ENCODE assay signal across 8 cellular contexts in the genomic region with DNA sequence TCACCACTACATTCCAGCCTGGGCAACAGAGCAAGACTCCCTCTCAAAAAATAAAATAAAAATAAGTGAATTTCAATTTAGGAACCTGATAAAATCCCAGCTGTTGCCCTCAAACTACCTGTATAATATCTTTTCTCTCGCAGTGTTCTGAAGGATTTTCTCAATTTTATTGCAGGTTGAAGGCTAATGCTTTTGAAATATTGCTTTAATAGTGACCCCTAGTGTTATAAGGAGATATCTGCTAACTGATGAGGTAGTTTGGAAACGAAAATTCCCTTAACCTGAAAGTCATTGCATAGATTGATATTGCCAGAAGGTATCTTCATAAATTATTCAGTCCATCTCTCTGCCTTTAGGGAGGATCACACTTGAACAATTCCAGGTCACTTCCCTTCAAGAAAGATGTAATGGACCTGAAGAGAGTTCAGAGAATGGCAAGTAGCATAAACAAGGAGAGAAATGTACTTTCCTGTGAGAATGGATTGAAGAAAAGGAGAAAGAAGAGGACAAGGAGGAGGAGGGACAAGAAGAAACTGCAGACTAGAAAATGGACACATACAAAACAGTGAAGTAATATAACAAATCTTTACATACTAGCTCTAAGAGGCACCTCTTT. TPM values are rescaled to one million over a fixed set of nuclear protein-coding genes. Genes with fewer than 3 reads are reported as not detected.
A peak's percentile ranks its signal among the peaks of the same experiment; 100 is the strongest.
DNase-seq lines count a peak whose midpoint lies in the region; ATAC-seq, FAIRE-seq and TF ChIP-seq lines count a peak whose summit lies in the region.

No MANE protein-coding gene starts in this region.

- H3K4me3 Mint-ChIP-seq in stimulated activated naive B cell treated with anti-CD40 and anti-IgM and Interleukin-4, amounts not matched to agents 10 μg/mL and 1 μg/mL and 100 μg/mL, for 72 hours, result no peak overlapping the region

- FAIRE-seq in frontal cortex (lab: Jason Lieb, UNC), result peak; percentile 39

- H3K9me3 Mint-ChIP-seq in stimulated activated naive B cell treated with anti-CD40 and anti-IgM and Interleukin-4, amounts not matched to agents 10 μg/mL and 1 μg/mL and 100 μg/mL, for 72 hours, result no peaks in the 10 kb centered on the region

- DNase-seq in DMS79 (lab: John Stamatoyannopoulos, UW) (peak; percentile 1), HT1080 (ENCODE audit: low read depth) (peak; percentile 38), frontal cortex (ENCODE audit: low spot score in 2 of 2) (peak in 1 of 2 donors; percentile 22), KG1 (lab: John Stamatoyannopoulos, UW) (no peak)
- DNase-seq in stimulated activated naive B cell treated with anti-CD40 and anti-IgM and Interleukin-4, amounts not matched to agents 10 μg/mL and 1 μg/mL and 100 μg/mL, for 72 hours, result no peak

- ATAC-seq in SK-N-SH treated with all-trans-retinoic acid at 6 μM for 48 hours (peak; percentile 81), HG03457 (IDR thresholded peaks at IDR 0.05; ENCODE audit: unreplicated experiment) (no peak), HG03521 (IDR thresholded peaks at IDR 0.05; ENCODE audit: unreplicated experiment) (no peak)
- peak; percentile 52 to 63 for ATAC-seq in stimulated activated naive B cell treated with anti-CD40 and anti-IgM and Interleukin-4, amounts not matched to agents 10 μg/mL and 1 μg/mL and 100 μg/mL, for 72 hours (replicated peaks)

- H3K4me1 Mint-ChIP-seq in stimulated activated naive B cell treated with anti-CD40 and anti-IgM and Interleukin-4, amounts not matched to agents 10 μg/mL and 1 μg/mL and 100 μg/mL, for 72 hours, result peaks cover 15 to 16% of the 10 kb centered on the region in 2 donors

- H3K27me3 Mint-ChIP-seq in stimulated activated naive B cell treated with anti-CD40 and anti-IgM and Interleukin-4, amounts not matched to agents 10 μg/mL and 1 μg/mL and 100 μg/mL, for 72 hours, result peaks cover 3 to 5% of the 10 kb centered on the region in 2 donors

- H3K27ac Mint-ChIP-seq in stimulated activated naive B cell treated with anti-CD40 and anti-IgM and Interleukin-4, amounts not matched to agents 10 μg/mL and 1 μg/mL and 100 μg/mL, for 72 hours, result no peak overlapping the region

- H3K36me3 Mint-ChIP-seq in stimulated activated naive B cell treated with anti-CD40 and anti-IgM and Interleukin-4, amounts not matched to agents 10 μg/mL and 1 μg/mL and 100 μg/mL, for 72 hours, result no peaks in the 10 kb centered on the region

TF ChIP-seq in SK-N-SH treated with all-trans-retinoic acid at 6 μM for 48 hours, 23 proteins besides CTCF, POLR2A, EP300 and RAD21:
- TF ChIP-seq ZFP30 (CRISPR knock-in tag; IDR thresholded peaks at IDR 0.05) (no peak), RARB (CRISPR knock-in tag; IDR thresholded peaks at IDR 0.05) (no peak), ZFP3 (CRISPR knock-in tag; IDR thresholded peaks at IDR 0.05) (no peak), GLIS3 (CRISPR knock-in tag; IDR thresholded peaks at IDR 0.05) (no peak), PPARA (CRISPR knock-in tag; IDR thresholded peaks at IDR 0.05; ENCODE audit: borderline replicate concordance) (no peak), SNAI2 (CRISPR knock-in tag; IDR thresholded peaks at IDR 0.05) (no peak), CSDC2 (CRISPR knock-in tag; IDR thresholded peaks at IDR 0.05) (no peak), ESRRG (CRISPR knock-in tag; IDR thresholded peaks at IDR 0.05) (no peak), ISL1 (CRISPR knock-in tag; IDR thresholded peaks at IDR 0.05) (no peak), ZNF70 (CRISPR knock-in tag; IDR thresholded peaks at IDR 0.05) (no peak), TCF4 (CRISPR knock-in tag; IDR thresholded peaks at IDR 0.05; ENCODE audit: borderline replicate concordance) (no peak), OSR1 (CRISPR knock-in tag; IDR thresholded peaks at IDR 0.05) (no peak), BACH2 (CRISPR knock-in tag; IDR thresholded peaks at IDR 0.05; ENCODE audit: borderline replicate concordance) (no peak), TOX (CRISPR knock-in tag; IDR thresholded peaks at IDR 0.05; ENCODE audit: borderline replicate concordance) (no peak), ZNF565 (CRISPR knock-in tag; conservative IDR thresholded peaks at IDR 0.05; ENCODE audit: low read depth) (no peak), ARNTL (CRISPR knock-in tag; IDR thresholded peaks at IDR 0.05; ENCODE audit: borderline replicate concordance, low read depth) (no peak)
- TF ChIP-seq, protein P1, sequence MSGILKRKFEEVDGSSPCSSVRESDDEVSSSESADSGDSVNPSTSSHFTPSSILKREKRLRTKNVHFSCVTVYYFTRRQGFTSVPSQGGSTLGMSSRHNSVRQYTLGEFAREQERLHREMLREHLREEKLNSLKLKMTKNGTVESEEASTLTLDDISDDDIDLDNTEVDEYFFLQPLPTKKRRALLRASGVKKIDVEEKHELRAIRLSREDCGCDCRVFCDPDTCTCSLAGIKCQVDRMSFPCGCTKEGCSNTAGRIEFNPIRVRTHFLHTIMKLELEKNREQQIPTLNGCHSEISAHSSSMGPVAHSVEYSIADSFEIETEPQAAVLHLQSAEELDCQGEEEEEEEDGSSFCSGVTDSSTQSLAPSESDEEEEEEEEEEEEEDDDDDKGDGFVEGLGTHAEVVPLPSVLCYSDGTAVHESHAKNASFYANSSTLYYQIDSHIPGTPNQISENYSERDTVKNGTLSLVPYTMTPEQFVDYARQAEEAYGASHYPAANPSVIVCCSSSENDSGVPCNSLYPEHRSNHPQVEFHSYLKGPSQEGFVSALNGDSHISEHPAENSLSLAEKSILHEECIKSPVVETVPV (CRISPR knock-in tag; IDR thresholded peaks at IDR 0.05), result no peak
- TF ChIP-seq, protein P2, sequence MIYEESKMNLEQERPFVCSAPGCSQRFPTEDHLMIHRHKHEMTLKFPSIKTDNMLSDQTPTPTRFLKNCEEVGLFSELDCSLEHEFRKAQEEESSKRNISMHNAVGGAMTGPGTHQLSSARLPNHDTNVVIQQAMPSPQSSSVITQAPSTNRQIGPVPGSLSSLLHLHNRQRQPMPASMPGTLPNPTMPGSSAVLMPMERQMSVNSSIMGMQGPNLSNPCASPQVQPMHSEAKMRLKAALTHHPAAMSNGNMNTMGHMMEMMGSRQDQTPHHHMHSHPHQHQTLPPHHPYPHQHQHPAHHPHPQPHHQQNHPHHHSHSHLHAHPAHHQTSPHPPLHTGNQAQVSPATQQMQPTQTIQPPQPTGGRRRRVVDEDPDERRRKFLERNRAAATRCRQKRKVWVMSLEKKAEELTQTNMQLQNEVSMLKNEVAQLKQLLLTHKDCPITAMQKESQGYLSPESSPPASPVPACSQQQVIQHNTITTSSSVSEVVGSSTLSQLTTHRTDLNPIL (CRISPR knock-in tag; IDR thresholded peaks at IDR 0.05; ENCODE audit: low read depth), result no peak
- TF ChIP-seq, protein P3, sequence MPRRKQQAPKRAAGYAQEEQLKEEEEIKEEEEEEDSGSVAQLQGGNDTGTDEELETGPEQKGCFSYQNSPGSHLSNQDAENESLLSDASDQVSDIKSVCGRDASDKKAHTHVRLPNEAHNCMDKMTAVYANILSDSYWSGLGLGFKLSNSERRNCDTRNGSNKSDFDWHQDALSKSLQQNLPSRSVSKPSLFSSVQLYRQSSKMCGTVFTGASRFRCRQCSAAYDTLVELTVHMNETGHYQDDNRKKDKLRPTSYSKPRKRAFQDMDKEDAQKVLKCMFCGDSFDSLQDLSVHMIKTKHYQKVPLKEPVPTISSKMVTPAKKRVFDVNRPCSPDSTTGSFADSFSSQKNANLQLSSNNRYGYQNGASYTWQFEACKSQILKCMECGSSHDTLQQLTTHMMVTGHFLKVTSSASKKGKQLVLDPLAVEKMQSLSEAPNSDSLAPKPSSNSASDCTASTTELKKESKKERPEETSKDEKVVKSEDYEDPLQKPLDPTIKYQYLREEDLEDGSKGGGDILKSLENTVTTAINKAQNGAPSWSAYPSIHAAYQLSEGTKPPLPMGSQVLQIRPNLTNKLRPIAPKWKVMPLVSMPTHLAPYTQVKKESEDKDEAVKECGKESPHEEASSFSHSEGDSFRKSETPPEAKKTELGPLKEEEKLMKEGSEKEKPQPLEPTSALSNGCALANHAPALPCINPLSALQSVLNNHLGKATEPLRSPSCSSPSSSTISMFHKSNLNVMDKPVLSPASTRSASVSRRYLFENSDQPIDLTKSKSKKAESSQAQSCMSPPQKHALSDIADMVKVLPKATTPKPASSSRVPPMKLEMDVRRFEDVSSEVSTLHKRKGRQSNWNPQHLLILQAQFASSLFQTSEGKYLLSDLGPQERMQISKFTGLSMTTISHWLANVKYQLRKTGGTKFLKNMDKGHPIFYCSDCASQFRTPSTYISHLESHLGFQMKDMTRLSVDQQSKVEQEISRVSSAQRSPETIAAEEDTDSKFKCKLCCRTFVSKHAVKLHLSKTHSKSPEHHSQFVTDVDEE (CRISPR knock-in tag; IDR thresholded peaks at IDR 0.05), result no peak
- TF ChIP-seq, protein P4, sequence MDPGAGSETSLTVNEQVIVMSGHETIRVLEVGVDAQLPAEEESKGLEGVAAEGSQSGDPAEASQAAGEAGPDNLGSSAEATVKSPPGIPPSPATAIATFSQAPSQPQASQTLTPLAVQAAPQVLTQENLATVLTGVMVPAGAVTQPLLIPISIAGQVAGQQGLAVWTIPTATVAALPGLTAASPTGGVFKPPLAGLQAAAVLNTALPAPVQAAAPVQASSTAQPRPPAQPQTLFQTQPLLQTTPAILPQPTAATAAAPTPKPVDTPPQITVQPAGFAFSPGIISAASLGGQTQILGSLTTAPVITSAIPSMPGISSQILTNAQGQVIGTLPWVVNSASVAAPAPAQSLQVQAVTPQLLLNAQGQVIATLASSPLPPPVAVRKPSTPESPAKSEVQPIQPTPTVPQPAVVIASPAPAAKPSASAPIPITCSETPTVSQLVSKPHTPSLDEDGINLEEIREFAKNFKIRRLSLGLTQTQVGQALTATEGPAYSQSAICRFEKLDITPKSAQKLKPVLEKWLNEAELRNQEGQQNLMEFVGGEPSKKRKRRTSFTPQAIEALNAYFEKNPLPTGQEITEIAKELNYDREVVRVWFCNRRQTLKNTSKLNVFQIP (CRISPR knock-in tag; IDR thresholded peaks at IDR 0.05; ENCODE audit: borderline replicate concordance, low read depth), result no peak

RNA-seq across cellular contexts. Expression of a gene that starts 44.1 kb away (rescaled TPM):
- 0.03 and 0.35 TPM in 2 replicates for total RNA-seq in HT1080 (2014; rRNA removed; shearing (Covaris generic))
- 0.07 and 0.28 TPM in 2 replicates for polyA plus RNA-seq in HT1080 (2015; cell fraction: cytosol; rRNA removed)
- polyA plus RNA-seq in HT1080 (2015; cell fraction: nucleus; rRNA removed), result 0.19 and 0.28 TPM in 2 replicates
- total RNA-seq in frontal cortex, result 3.3 TPM

RNA-seq across cellular contexts. Expression of a gene that starts 44.3 kb away (rescaled TPM):
- 39.7 and 44.0 TPM in 2 replicates for total RNA-seq in HT1080 (2014; rRNA removed; shearing (Covaris generic))
- 36.4 and 39.5 TPM in 2 replicates for polyA plus RNA-seq in HT1080 (2015; cell fraction: cytosol; rRNA removed)
- polyA plus RNA-seq in HT1080 (2015; cell fraction: nucleus; rRNA removed), result 54.1 and 55.1 TPM in 2 replicates
- 50.5 TPM for total RNA-seq in frontal cortex

RNA-seq across cellular contexts. Expression of a gene that starts 55.6 kb away (rescaled TPM):
- 10.0 and 16.3 TPM in 2 replicates for total RNA-seq in HT1080 (2014; rRNA removed; shearing (Covaris generic))
- 18.1 and 19.7 TPM in 2 replicates for polyA plus RNA-seq in HT1080 (2015; cell fraction: cytosol; rRNA removed)
- 16.9 and 17.0 TPM in 2 replicates for polyA plus RNA-seq in HT1080 (2015; cell fraction: nucleus; rRNA removed)
- under 0.01 TPM for total RNA-seq in frontal cortex

Comparison
In these comparisons a context has a peak if more than half of its experiments do, and no peak if none do; other contexts are left out.
1. DNase-seq: peak in DMS79 (single experiment) and HT1080 (single experiment); none in stimulated activated naive B cell treated with anti-CD40 and anti-IgM and Interleukin-4, amounts not matched to agents 10 μg/mL and 1 μg/mL and 100 μg/mL, for 72 hours (single experiment) and KG1 (single experiment).
2. ATAC-seq: peak in SK-N-SH treated with all-trans-retinoic acid at 6 μM for 48 hours (single experiment) and stimulated activated naive B cell treated with anti-CD40 and anti-IgM and Interleukin-4, amounts not matched to agents 10 μg/mL and 1 μg/mL and 100 μg/mL, for 72 hours (2 of 2); none in HG03457 (single experiment) and HG03521 (single experiment).
3. RNA of a gene that starts 55.6 kb away (total RNA-seq): 10.0 to 16.3 TPM in HT1080; under 0.01 TPM in frontal cortex (single experiment); every median in the first group is over 10 times any median in the second.